ENCODE assay signal across 8 cellular contexts in genomic region chr22:45164217-45165123, GRCh38. TPM values are rescaled to one million over a fixed set of nuclear protein-coding genes. Genes with fewer than 3 reads are reported as not detected.
DNase-seq lines count a peak whose midpoint lies in the region; ATAC-seq and TF ChIP-seq lines count a peak whose summit lies in the region.

No MANE protein-coding gene starts in this region.

- H3K36me3 Mint-ChIP-seq in T-helper 17 cell (ENCODE audit: low read depth), result peaks cover 7% of the 10 kb centered on the region

- H3K4me1 Mint-ChIP-seq in T-helper 17 cell, result peaks cover 44% of the 10 kb centered on the region

- ATAC-seq in HG03025 (IDR thresholded peaks at IDR 0.05; ENCODE audit: low FRiP score, unreplicated experiment), result peak; percentile 18
- ATAC-seq in T-helper 17 cell, result peak; percentile 22

- H3K4me3 Mint-ChIP-seq in T-helper 17 cell, result peak overlapping the region; percentile 99

- peak; percentile 29 for DNase-seq in NCI-H2227 (lab: John Stamatoyannopoulos, UW; ENCODE audit: unreplicated experiment)
- no peak for DNase-seq in NCI-H2227 treated with DMSO at 0.1 percent for 48 hours (lab: John Stamatoyannopoulos, UW)
- DNase-seq in T-helper 17 cell, result peak; percentile 13 to 40 (median 29)
- DNase-seq in cardiac fibroblast (ENCODE audit: low read depth in 2 of 2), result peak in 1 of 2 donors; percentile 32
- peak; percentile 22 for DNase-seq in stimulated activated CD8-positive, alpha-beta memory T cell treated with anti-CD3 and anti-CD28 coated beads, Interleukin-12 subunit alpha, Interleukin-12 subunit beta, amount 100 ng/mL, for 24 hours (ENCODE audit: extremely low read depth)
- no peak for DNase-seq in OCI-M2 (lab: John Stamatoyannopoulos, UW; ENCODE audit: unreplicated experiment)

- H3K27ac Mint-ChIP-seq in T-helper 17 cell, result peak overlapping the region; percentile 95

- H3K27ac ChIP-seq in layer of hippocampus (ENCODE audit: low read depth, low read length), result peak overlapping the region; percentile 75

- no peaks in the 10 kb centered on the region for H3K27me3 Mint-ChIP-seq in T-helper 17 cell

- no peaks in the 10 kb centered on the region for H3K27me3 ChIP-seq in layer of hippocampus (ENCODE audit: control insufficient read depth, insufficient read depth, low read length)

- no peak for TF ChIP-seq CTCF in cardiac fibroblast (IDR thresholded peaks at IDR 0.05; ENCODE audit: low read depth, low read length)

- H3K9me3 ChIP-seq in T-helper 17 cell (ENCODE audit: control insufficient read depth, low read length, poor library complexity, severe bottlenecking), result no peaks in the 10 kb centered on the region

- H3K4me3 ChIP-seq in cardiac fibroblast (replicated peaks in 1 of 2; ENCODE audit: low read depth in 2 of 2, low read length in 2 of 2), result peak overlapping the region; percentile 70 to 80

RNA-seq across cellular contexts. Expression of gene NUP50, which starts 0.7 kb away (rescaled TPM):
- 10 to 100 TPM; 89.3 to 99.2 TPM for total RNA-seq in T-helper 17 cell

Comparison
In these comparisons a context has a peak if more than half of its experiments do, and no peak if none do; other contexts are left out.
1. DNase-seq: peak in NCI-H2227 (single experiment), T-helper 17 cell (3 of 3) and stimulated activated CD8-positive, alpha-beta memory T cell treated with anti-CD3 and anti-CD28 coated beads, Interleukin-12 subunit alpha, Interleukin-12 subunit beta, amount 100 ng/mL, for 24 hours (single experiment); none in NCI-H2227 treated with DMSO at 0.1 percent for 48 hours (single experiment) and OCI-M2 (single experiment).